15 cellular contexts compared by ENCODE assay signal in genomic region chr6:163324326-163324927, GRCh38.
DNase-seq lines count a peak whose midpoint lies in the region; ATAC-seq and TF ChIP-seq lines count a peak whose summit lies in the region.
"Had no signal": no experiment of that assay in that cellular context is flagged by ENCODE, and none has a peak within 500 bp of the region (broad histone marks: within the 10 kb centered on the region; RNA-seq: fewer than 3 reads in every experiment).

No MANE protein-coding gene starts in this region.

- H3K36me3 ChIP-seq in PC-3 (ENCODE audit: low read depth, low read length): no peaks in the 10 kb centered on the region
- H3K36me3 ChIP-seq in endodermal cell (ENCODE audit: control insufficient read depth, insufficient read depth, low read length): no peaks in the 10 kb centered on the region
- no peaks in the 10 kb centered on the region for H3K36me3 ChIP-seq in neural progenitor cell

- peaks cover 9% of the 10 kb centered on the region for H3K9me3 Mint-ChIP-seq in endodermal cell
- H3K9me3 Mint-ChIP-seq in neural progenitor cell: no peaks in the 10 kb centered on the region
- H3K9me3 Mint-ChIP-seq in activated T-cell treated with anti-CD3 and anti-CD28 coated beads, Interleukin-2, amount 50 U/mL, for 4 hours: no peaks in the 10 kb centered on the region
- H3K9me3 Mint-ChIP-seq: stimulated activated naive CD8-positive, alpha-beta T cell treated with anti-CD3 and anti-CD28 coated beads, Interleukin-15, Interleukin-2, amounts not matched to agents 100 ng/mL and 50 ng/mL, for 24 hours had no signal

- H3K79me2 ChIP-seq in PC-3 (ENCODE audit: low read length) (no peaks in the 10 kb centered on the region), neural progenitor cell (ENCODE audit: low read depth) (no peaks in the 10 kb centered on the region)

- H3K9me2 ChIP-seq in PC-3 (replicated peaks; ENCODE audit: low read length): no peaks in the 10 kb centered on the region

- ATAC-seq in PC-3 (peak; percentile 91), esophagus mucosa (no peak), HG03469 (IDR thresholded peaks at IDR 0.05; ENCODE audit: unreplicated experiment) (no peak)
- ATAC-seq in activated T-cell treated with anti-CD3 and anti-CD28 coated beads, Interleukin-2, amount 50 U/mL, for 4 hours: no peak
- ATAC-seq: activated CD8-positive, alpha-beta T cell treated with anti-CD3 and anti-CD28 coated beads, Interleukin-2, amount 10 ng/mL, durations not matched to agents 7 days and 5 days; GM23338 had no signal

- no peak overlapping the region for H3K4me3 Mint-ChIP-seq in endodermal cell
- no peak overlapping the region for H3K4me3 Mint-ChIP-seq in neural progenitor cell
- H3K4me3 Mint-ChIP-seq in activated T-cell treated with anti-CD3 and anti-CD28 coated beads, Interleukin-2, amount 50 U/mL, for 4 hours: no peak overlapping the region
- H3K4me3 Mint-ChIP-seq: activated CD8-positive, alpha-beta T cell treated with anti-CD3 and anti-CD28 coated beads, Interleukin-2, amount 10 ng/mL, durations not matched to agents 7 days and 5 days; GM23338; stimulated activated naive CD8-positive, alpha-beta T cell treated with anti-CD3 and anti-CD28 coated beads, Interleukin-15, Interleukin-2, amounts not matched to agents 100 ng/mL and 50 ng/mL, for 24 hours had no signal

- H3K4me1 Mint-ChIP-seq in endodermal cell (peaks cover 10% of the 10 kb centered on the region), neural progenitor cell (peaks cover 42% of the 10 kb centered on the region)
- H3K4me1 Mint-ChIP-seq in activated T-cell treated with anti-CD3 and anti-CD28 coated beads, Interleukin-2, amount 50 U/mL, for 4 hours (ENCODE audit: low read depth): no peaks in the 10 kb centered on the region
- H3K4me1 Mint-ChIP-seq: GM23338 had no signal

- peak overlapping the region; percentile 96 for H3K27ac ChIP-seq in PC-3 (ENCODE audit: low read length)
- peak overlapping the region; percentile 83 for H3K27ac ChIP-seq in endodermal cell (ENCODE audit: low read depth, low read length)
- H3K27ac ChIP-seq in neural progenitor cell: no peak overlapping the region

- CTCF ChIA-PET in PC-3 (lab: Charles Lee): interaction anchor here (0.7 to 1.5 kb wide), 3 partner anchors 13 to 1731 kb away, joined by 4 to 8 read pairs (median 5); no protein-coding TSS in a partner anchor

- H3K27me3 Mint-ChIP-seq in endodermal cell (ENCODE audit: insufficient read depth) (peaks cover 2% of the 10 kb centered on the region), neural progenitor cell (ENCODE audit: insufficient read depth, low read depth) (peaks cover 7% of the 10 kb centered on the region)
- H3K27me3 Mint-ChIP-seq in activated T-cell treated with anti-CD3 and anti-CD28 coated beads, Interleukin-2, amount 50 U/mL, for 4 hours (ENCODE audit: low read depth): peaks cover 2% of the 10 kb centered on the region

- H3K27ac Mint-ChIP-seq in endodermal cell (no peak overlapping the region), neural progenitor cell (peak overlapping the region; percentile 33)
- H3K27ac Mint-ChIP-seq: activated CD8-positive, alpha-beta T cell treated with anti-CD3 and anti-CD28 coated beads, Interleukin-2, amount 10 ng/mL, durations not matched to agents 7 days and 5 days; GM23338; stimulated activated naive CD8-positive, alpha-beta T cell treated with anti-CD3 and anti-CD28 coated beads, Interleukin-15, Interleukin-2, amounts not matched to agents 100 ng/mL and 50 ng/mL, for 24 hours had no signal

- H3K9ac ChIP-seq in PC-3 (ENCODE audit: low read length): peak overlapping the region; percentile 66
- no peak overlapping the region for H3K9ac ChIP-seq in endodermal cell (ENCODE audit: extremely low read depth, low read length, poor library complexity, severe bottlenecking)
- H3K9ac ChIP-seq in neural progenitor cell: no peak overlapping the region

- no peaks in the 10 kb centered on the region for H3K9me3 ChIP-seq in PC-3 (ENCODE audit: low read length)
- peaks cover 6% of the 10 kb centered on the region for H3K9me3 ChIP-seq in endodermal cell (ENCODE audit: control insufficient read depth, low read length)
- H3K9me3 ChIP-seq in neural progenitor cell (ENCODE audit: low read depth): no peaks in the 10 kb centered on the region

- H2AFZ ChIP-seq in PC-3 (ENCODE audit: low read length) (peak overlapping the region; percentile 76), neural progenitor cell (replicated peaks) (no peak overlapping the region)
- H2AFZ ChIP-seq: GM23338 had no signal

- H3K4me1 ChIP-seq in PC-3 (ENCODE audit: insufficient read depth, low read length) (peaks cover 30% of the 10 kb centered on the region), endodermal cell (ENCODE audit: control insufficient read depth, insufficient read depth, low read length) (peaks cover 8% of the 10 kb centered on the region), neural progenitor cell (peaks cover 12% of the 10 kb centered on the region)

- H3K36me3 Mint-ChIP-seq in endodermal cell (ENCODE audit: low read depth): no peaks in the 10 kb centered on the region
- no peaks in the 10 kb centered on the region for H3K36me3 Mint-ChIP-seq in neural progenitor cell
- no peaks in the 10 kb centered on the region for H3K36me3 Mint-ChIP-seq in activated T-cell treated with anti-CD3 and anti-CD28 coated beads, Interleukin-2, amount 50 U/mL, for 4 hours (ENCODE audit: insufficient read depth)

- 93 to 100% methylated on average over 2 to 4 of the region's 5 CpGs for WGBS in endodermal cell (ENCODE audit: insufficient coverage in 1 of 2, insufficient read length in 1 of 2), 2 experiments

- H3K4me3 ChIP-seq in PC-3 (ENCODE audit: low read length): peak overlapping the region; percentile 52
- H3K4me3 ChIP-seq in endodermal cell (ENCODE audit: low read length): no peak overlapping the region
- H3K4me3 ChIP-seq in neural progenitor cell: no peak overlapping the region
- H3K4me3 ChIP-seq: GM23338 had no signal

- H3F3A ChIP-seq in PC-3 (ENCODE audit: low read length, unreplicated experiment): no peaks in the 10 kb centered on the region
- H3F3A ChIP-seq in neural progenitor cell (ENCODE audit: low read depth): no peaks in the 10 kb centered on the region

- H3K4me2 ChIP-seq in PC-3 (ENCODE audit: low read length) (peak overlapping the region; percentile 81), neural progenitor cell (no peak overlapping the region)
- H3K4me2 ChIP-seq: GM23338 had no signal

- POLR2A ChIA-PET in PC-3 (lab: Charles Lee; ENCODE audit: unreplicated experiment): interaction anchor here (1.0 to 1.2 kb wide), 2 partner anchors 13 to 15 kb away, joined by 3 read pairs; no protein-coding TSS in a partner anchor

- H3K27me3 ChIP-seq in PC-3 (ENCODE audit: low read length) (no peaks in the 10 kb centered on the region), endodermal cell (ENCODE audit: control insufficient read depth, insufficient read depth, low read length, poor library complexity, severe bottlenecking) (no peaks in the 10 kb centered on the region), neural progenitor cell (no peaks in the 10 kb centered on the region)

- intact Hi-C loops in PC-3 (cut with micrococcal nuclease): loop anchor here (1.0 to 10.0 kb wide), 5 partner anchors 15 to 470 kb away; no protein-coding TSS in a partner anchor

- TF ChIP-seq CTCF in PC-3 (conservative IDR thresholded peaks at IDR 0.05; ENCODE audit: low read depth, low read length) (no peak), endodermal cell (conservative IDR thresholded peaks at IDR 0.05) (no peak), neural progenitor cell (IDR thresholded peaks at IDR 0.05) (no peak)

- H4K20me1 ChIP-seq in PC-3 (ENCODE audit: low read length) (no peaks in the 10 kb centered on the region), neural progenitor cell (ENCODE audit: low read depth) (no peaks in the 10 kb centered on the region)

- DNase-seq in A172 (ENCODE audit: low spot score) (peak; percentile 33), PC-3 (peak; percentile 82), endodermal cell (no peak), neural progenitor cell (ENCODE audit: low spot score) (no peak), NCI-H1105 treated with DMSO at 0.1 percent for 48 hours (lab: John Stamatoyannopoulos, UW) (no peak)
- no peak for DNase-seq in activated T-cell treated with anti-CD3 and anti-CD28 coated beads, Interleukin-2, amount 50 U/mL, for 4 hours
- DNase-seq: activated CD8-positive, alpha-beta T cell treated with anti-CD3 and anti-CD28 coated beads, Interleukin-2, amount 10 ng/mL, durations not matched to agents 7 days and 5 days; activated gamma-delta T cell treated with Interleukin-2 at 50 U/mL for 16 hours; NCI-H187; NCI-H526; small intestine had no signal

- TSS peak; percentile 79 for BruUV-seq in PC-3 (replicated peaks; lab: Mats Ljungman, UMichigan)

Comparison
In these comparisons a context has a peak if more than half of its experiments do, and no peak if none do; other contexts are left out.
1. DNase-seq: peak in A172 (single experiment) and PC-3 (single experiment); none in endodermal cell (single experiment), neural progenitor cell (single experiment), activated T-cell treated with anti-CD3 and anti-CD28 coated beads, Interleukin-2, amount 50 U/mL, for 4 hours (single experiment) and NCI-H1105 treated with DMSO at 0.1 percent for 48 hours (single experiment).